Comparison of ENCODE assay signal across 1 cellular context in genomic region chr11:74057251-74058151, GRCh38.
TF ChIP-seq lines count a peak whose summit lies in the region.

No MANE protein-coding gene starts in this region.

TF ChIP-seq in K562, 482 proteins besides CTCF, POLR2A, EP300 and RAD21 (continued from another document):
- TF ChIP-seq ATF3 (IDR thresholded peaks at IDR 0.05) (peak; percentile 96), ATF3 (CRISPR knock-in tag; conservative IDR thresholded peaks at IDR 0.05) (no peak; the same call in 1 of the 2 replicates), FOXK2 (conservative IDR thresholded peaks at IDR 0.05 in 1 of 2, IDR thresholded peaks at IDR 0.05 in 1 of 2; ENCODE audit: low read depth in 2 of 2) (peak; percentile 52 to 63; a peak in 3 of 4 replicates), ZNF584 (CRISPR knock-in tag; IDR thresholded peaks at IDR 0.05; ENCODE audit: low read depth) (0 out of 2 replicates have a peak, but pooled peaks have one; percentile 69), ZNF175 (CRISPR knock-in tag; IDR thresholded peaks at IDR 0.05; ENCODE audit: low read depth) (0 out of 2 replicates have a peak, but pooled peaks have one; percentile 17), DACH1 (IDR thresholded peaks at IDR 0.05; ENCODE audit: partially characterized antibody) (no peak), CEBPG (CRISPR knock-in tag; IDR thresholded peaks at IDR 0.05) (peak; percentile 65; the same call in 1 of the 2 replicates), CEBPG (tag; conservative IDR thresholded peaks at IDR 0.05 in 1 of 2, IDR thresholded peaks at IDR 0.05 in 1 of 2) (peak in 1 of 2 experiments; percentile 62; a peak in 1 of 4 replicates), ZC3H8 (IDR thresholded peaks at IDR 0.05) (no peak), DPF2 (IDR thresholded peaks at IDR 0.05) (peak; percentile 70), SMARCB1 (IDR thresholded peaks at IDR 0.05; ENCODE audit: insufficient read length, low read depth) (no peak), MCM2 (IDR thresholded peaks at IDR 0.05; ENCODE audit: low read depth) (no peak), RCOR1 (IDR thresholded peaks at IDR 0.05; ENCODE audit: borderline replicate concordance in 1 of 2, low read depth in 2 of 2, low read length in 2 of 2) (0 out of 4 replicates have a peak, but pooled peaks of 1 of the 2 experiments have one; percentile 28), ZNF134 (CRISPR knock-in tag; conservative IDR thresholded peaks at IDR 0.05) (no peak), TCF3 (CRISPR knock-in tag; IDR thresholded peaks at IDR 0.05) (0 out of 2 replicates have a peak, but pooled peaks have one; percentile 15), ZKSCAN3 (CRISPR knock-in tag; IDR thresholded peaks at IDR 0.05) (no peak), NEUROD1 (IDR thresholded peaks at IDR 0.05; ENCODE audit: borderline replicate concordance, low read depth, low read length, partially characterized antibody) (peak; percentile 26), TEAD4 (IDR thresholded peaks at IDR 0.05; ENCODE audit: low read length) (peak; percentile 11; the same call in 1 of the 2 replicates), TEAD4 (CRISPR knock-in tag; IDR thresholded peaks at IDR 0.05; ENCODE audit: borderline replicate concordance) (no peak), FOSL1 (tag; conservative IDR thresholded peaks at IDR 0.05) (peak; percentile 94), JUNB (CRISPR knock-in tag; conservative IDR thresholded peaks at IDR 0.05) (peak; percentile 49; the same call in 1 of the 2 replicates), SMARCE1 (IDR thresholded peaks at IDR 0.05) (peak; percentile 60), DMBX1 (CRISPR knock-in tag; IDR thresholded peaks at IDR 0.05; ENCODE audit: borderline replicate concordance) (0 out of 2 replicates have a peak, but pooled peaks have one; percentile 43)
- TF ChIP-seq, protein P1, sequence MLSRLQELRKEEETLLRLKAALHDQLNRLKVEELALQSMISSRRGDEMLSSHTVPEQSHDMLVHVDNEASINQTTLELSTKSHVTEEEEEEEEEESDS (CRISPR knock-in tag; IDR thresholded peaks at IDR 0.05), result no peak
